16 cellular contexts compared by ENCODE assay signal in genomic region chr4:94389595-94390290, GRCh38. TPM values are rescaled to one million over a fixed set of nuclear protein-coding genes. Genes with fewer than 3 reads are reported as not detected.
DNase-seq lines count a peak whose midpoint lies in the region; ATAC-seq and TF ChIP-seq lines count a peak whose summit lies in the region.
"Had no signal": no experiment of that assay in that cellular context is flagged by ENCODE, and none has a peak within 500 bp of the region (broad histone marks: within the 10 kb centered on the region; RNA-seq: fewer than 3 reads in every experiment).

No MANE protein-coding gene starts in this region.

- DNase-seq in kidney tubule cell (ENCODE audit: low spot score) (peak; percentile 45), renal cortical epithelial cell (ENCODE audit: low read depth) (peak; percentile 40), COR-L47 (lab: John Stamatoyannopoulos, UW) (no peak), RPMI8226 (no peak)
- DNase-seq: 8988T; C1 segment of cervical spinal cord; CD4-positive, alpha-beta memory T cell; DMS153; DMS79 treated with DMSO at 0.1 percent for 48 hours; EL; H7 had no signal

- ATAC-seq in GM18867 (IDR thresholded peaks at IDR 0.05; ENCODE audit: unreplicated experiment) (peak; percentile 56), GM19397 (IDR thresholded peaks at IDR 0.05; ENCODE audit: unreplicated experiment) (no peak)
- ATAC-seq: GM23338 had no signal

- H3F3A ChIP-seq in Loucy (ENCODE audit: low read depth): no peaks in the 10 kb centered on the region

- no peaks in the 10 kb centered on the region for H3K79me2 ChIP-seq in Loucy (ENCODE audit: insufficient read depth, low read length)

- no peaks in the 10 kb centered on the region for H4K20me1 ChIP-seq in Loucy (ENCODE audit: insufficient read depth, low read length, poor library complexity, severe bottlenecking)

- peak overlapping the region; percentile 80 for H2AFZ ChIP-seq in Loucy (ENCODE audit: low read length)
- H2AFZ ChIP-seq: GM23338 had no signal

- peaks cover 7% of the 10 kb centered on the region for H3K4me1 ChIP-seq in Loucy (ENCODE audit: insufficient read depth, low read length, poor library complexity, severe bottlenecking)

- no peaks in the 10 kb centered on the region for H3K9me2 ChIP-seq in Loucy (replicated peaks; ENCODE audit: low read depth, low read length)

- H3K27me3 ChIP-seq in Loucy (ENCODE audit: insufficient read depth, low read length, poor library complexity, severe bottlenecking): no peaks in the 10 kb centered on the region

- no peak overlapping the region for H3K4me2 ChIP-seq in Loucy (ENCODE audit: low read depth, low read length, poor library complexity, severe bottlenecking)
- H3K4me2 ChIP-seq: GM23338 had no signal

- no peaks in the 10 kb centered on the region for H3K9me3 ChIP-seq in Loucy (ENCODE audit: insufficient read depth, low read depth, low read length)

- no peaks in the 10 kb centered on the region for H3K36me3 ChIP-seq in Loucy (ENCODE audit: insufficient read depth, low read length)

- no peak overlapping the region for H3K9ac ChIP-seq in Loucy (ENCODE audit: low read depth, low read length, poor library complexity, severe bottlenecking)

- no peak for TF ChIP-seq CTCF in Loucy (conservative IDR thresholded peaks at IDR 0.05; ENCODE audit: low read length)

- H3K4me3 ChIP-seq in Loucy (ENCODE audit: low read length, poor library complexity, severe bottlenecking): no peak overlapping the region
- H3K4me3 ChIP-seq: GM23338 had no signal

RNA-seq across cellular contexts. Expression of gene HPGDS, which starts 47.1 kb away (rescaled TPM):
- total RNA-seq in renal cortical epithelial cell: not detected in 2 replicates
- total RNA-seq: B cell, GM23338 had no signal

Comparison
In these comparisons a context has a peak if more than half of its experiments do, and no peak if none do; other contexts are left out.
1. DNase-seq: peak in kidney tubule cell (single experiment) and renal cortical epithelial cell (single experiment); none in COR-L47 (single experiment) and RPMI8226 (single experiment).